9 cellular contexts compared by ENCODE assay signal in genomic region chr13:99956473-99957349, GRCh38. TPM values are rescaled to one million over a fixed set of nuclear protein-coding genes. Genes with fewer than 3 reads are reported as not detected.
DNase-seq lines count a peak whose midpoint lies in the region; ATAC-seq and TF ChIP-seq lines count a peak whose summit lies in the region.
"Had no signal": no experiment of that assay in that cellular context is flagged by ENCODE, and none has a peak within 500 bp of the region (broad histone marks: within the 10 kb centered on the region; RNA-seq: fewer than 3 reads in every experiment).

No MANE protein-coding gene starts in this region.

- H3K36me3 ChIP-seq in neuron (ENCODE audit: insufficient read depth, low read length), result no peaks in the 10 kb centered on the region

- H3K4me3 ChIP-seq in neuron (ENCODE audit: low read length), result peak overlapping the region; percentile 52

- peaks cover 26% of the 10 kb centered on the region for H3K27me3 Mint-ChIP-seq in endothelial cell (ENCODE audit: unreplicated experiment)

- H3K27ac Mint-ChIP-seq in endothelial cell (ENCODE audit: unreplicated experiment), result no peak overlapping the region

- no peaks in the 10 kb centered on the region for H3K9me3 ChIP-seq in neuron (ENCODE audit: low read length)

- H2AFZ ChIP-seq in neuron (ENCODE audit: low read depth, low read length), result peak overlapping the region; percentile 33

- H3K27me3 ChIP-seq in neuron (ENCODE audit: insufficient read depth, low read length), result no peaks in the 10 kb centered on the region

- H3K4me1 Mint-ChIP-seq in endothelial cell (ENCODE audit: unreplicated experiment), result peaks cover 46% of the 10 kb centered on the region

- DNase-seq in COLO668 (lab: John Stamatoyannopoulos, UW; ENCODE audit: unreplicated experiment) (peak; percentile 77), NCI-H69 (lab: John Stamatoyannopoulos, UW) (peak; percentile 97), endothelial cell (ENCODE audit: low spot score) (peak; percentile 27), NCI-H526 treated with DMSO at 0.1 percent for 48 hours (lab: John Stamatoyannopoulos, UW) (no peak), NCI-H128 (lab: John Stamatoyannopoulos, UW; ENCODE audit: unreplicated experiment) (no peak), NCI-H510A treated with DMSO at 0.1 percent for 48 hours (lab: John Stamatoyannopoulos, UW) (no peak)
- DNase-seq: NCI-H1930 had no signal

- no peaks in the 10 kb centered on the region for H3K9me3 Mint-ChIP-seq in endothelial cell (ENCODE audit: unreplicated experiment)

- peak overlapping the region; percentile 87 for H3K4me3 Mint-ChIP-seq in endothelial cell (ENCODE audit: unreplicated experiment)

- TF ChIP-seq CTCF in endothelial cell (IDR thresholded peaks at IDR 0.05; ENCODE audit: unreplicated experiment), result no peak

- H3K36me3 Mint-ChIP-seq in endothelial cell (ENCODE audit: low read depth, unreplicated experiment), result no peaks in the 10 kb centered on the region

- ATAC-seq in GM18858 (IDR thresholded peaks at IDR 0.05; ENCODE audit: unreplicated experiment), result no peak

- peaks cover 44% of the 10 kb centered on the region for H3K4me1 ChIP-seq in neuron (ENCODE audit: insufficient read depth, low read length)

RNA-seq across cellular contexts. Expression of gene ZIC5, which starts 14.9 kb away (rescaled TPM):
- total RNA-seq in endothelial cell (ENCODE audit: unreplicated experiment), result 0.10 TPM

RNA-seq across cellular contexts. Expression of gene ZIC2, which starts 24.9 kb away (rescaled TPM):
- 3.8 TPM for total RNA-seq in endothelial cell (ENCODE audit: unreplicated experiment)

Comparison
In these comparisons a context has a peak if more than half of its experiments do, and no peak if none do; other contexts are left out.
1. DNase-seq: peak in COLO668 (single experiment), NCI-H69 (single experiment) and endothelial cell (single experiment); none in NCI-H526 treated with DMSO at 0.1 percent for 48 hours (single experiment), NCI-H128 (single experiment) and NCI-H510A treated with DMSO at 0.1 percent for 48 hours (single experiment).